In genomic region chr2:33272001-33272400, GRCh38 we compare ENCODE assay signal across 10 cellular contexts.
DNase-seq lines count a peak whose midpoint lies in the region; ATAC-seq and TF ChIP-seq lines count a peak whose summit lies in the region.
"Had no signal": no experiment of that assay in that cellular context is flagged by ENCODE, and none has a peak within 500 bp of the region (broad histone marks: within the 10 kb centered on the region; RNA-seq: fewer than 3 reads in every experiment).

No MANE protein-coding gene starts in this region.

- DNase-seq in activated naive CD4-positive, alpha-beta T cell treated with anti-CD3 and anti-CD28 coated beads, Interleukin-2, amount 50 U/mL, for 72 hours (ENCODE audit: low spot score in 2 of 2) = peak in 1 of 2 donors; percentile 5
- DNase-seq in activated naive CD4-positive, alpha-beta T cell (lab: John Stamatoyannopoulos, UW) = no peak
- no peak for DNase-seq in thoracic aorta (ENCODE audit: low spot score)
- DNase-seq in body of pancreas = no peak
- no peak for DNase-seq in testis
- DNase-seq in dorsolateral prefrontal cortex = no peak
- DNase-seq: activated T-cell treated with anti-CD3 and anti-CD28 coated beads, Interleukin-2, amount 50 U/mL, for 48 hours; NCI-H1417 had no signal

- H3K4me1 ChIP-seq in thoracic aorta (ENCODE audit: control insufficient read depth in 1 of 2, low read depth in 2 of 2) = peaks cover 9 to 53% of the 10 kb centered on the region in 2 donors
- H3K4me1 ChIP-seq in body of pancreas = peaks cover 3% of the 10 kb centered on the region
- H3K4me1 ChIP-seq in testis = no peaks in the 10 kb centered on the region

- peak overlapping the region; percentile 24 for H3K4me2 ChIP-seq in SU-DHL-6 (ENCODE audit: low read depth, low read length, poor library complexity, severe bottlenecking)

- peaks cover 29% of the 10 kb centered on the region for H3F3A ChIP-seq in SU-DHL-6 (ENCODE audit: insufficient read depth)

- H3K36me3 Mint-ChIP-seq in activated naive CD4-positive, alpha-beta T cell treated with anti-CD3 and anti-CD28 coated beads, Interleukin-2, amount 50 U/mL, for 72 hours = no peaks in the 10 kb centered on the region

- H3K27me3 ChIP-seq in SU-DHL-6 (ENCODE audit: low read length) (no peaks in the 10 kb centered on the region), thoracic aorta (replicated peaks; ENCODE audit: insufficient read depth) (no peaks in the 10 kb centered on the region), body of pancreas (no peaks in the 10 kb centered on the region), testis (no peaks in the 10 kb centered on the region), dorsolateral prefrontal cortex (no peaks in the 10 kb centered on the region)

- TF ChIP-seq CTCF in SU-DHL-6 (IDR thresholded peaks at IDR 0.05; ENCODE audit: insufficient read depth, low read length, poor library complexity, severe bottlenecking) = no peak
- no peak for TF ChIP-seq CTCF in thoracic aorta (IDR thresholded peaks at IDR 0.05)
- no peak for TF ChIP-seq CTCF in body of pancreas (IDR thresholded peaks at IDR 0.05)
- TF ChIP-seq CTCF in testis (IDR thresholded peaks at IDR 0.05) = no peak
- TF ChIP-seq CTCF in dorsolateral prefrontal cortex (IDR thresholded peaks at IDR 0.05 in 54 of 56, conservative IDR thresholded peaks at IDR 0.05 in 2 of 56; ENCODE audit: low read depth in 1 of 56, partially characterized antibody in 56 of 56) = no peak

- H3K36me3 ChIP-seq in SU-DHL-6 (ENCODE audit: low read length) = peaks cover 54% of the 10 kb centered on the region
- peaks cover 40% of the 10 kb centered on the region for H3K36me3 ChIP-seq in thoracic aorta
- H3K36me3 ChIP-seq in body of pancreas (replicated peaks in 1 of 2; ENCODE audit: insufficient read depth in 1 of 2, low read depth in 2 of 2) = no peaks in the 10 kb centered on the region
- H3K36me3 ChIP-seq in testis (ENCODE audit: low read depth, missing control alignments) = no peaks in the 10 kb centered on the region

- peaks cover 1% of the 10 kb centered on the region; the same call in 1 of the 2 replicates for H3K9me3 ChIP-seq in SU-DHL-6 (ENCODE audit: insufficient read depth, low read length)
- H3K9me3 ChIP-seq in thoracic aorta = no peaks in the 10 kb centered on the region
- no peaks in the 10 kb centered on the region for H3K9me3 ChIP-seq in body of pancreas
- H3K9me3 ChIP-seq in testis = no peaks in the 10 kb centered on the region

- no peak overlapping the region for H3K9ac ChIP-seq in SU-DHL-6 (ENCODE audit: low read length)

- peak; percentile 70 to 90 for ATAC-seq in activated naive CD4-positive, alpha-beta T cell treated with anti-CD3 and anti-CD28 coated beads, Interleukin-2, amount 50 U/mL, for 72 hours
- ATAC-seq in HG02938 (IDR thresholded peaks at IDR 0.05; ENCODE audit: unreplicated experiment) (peak; percentile 97), thoracic aorta (ENCODE audit: insufficient number of reproducible peaks, low FRiP score, low read depth) (no peak), body of pancreas (no peak)

- 84 to 87% methylated on average over 4 of the region's 4 CpGs for WGBS in body of pancreas, 2 donors
- WGBS in testis, 2 donors = 93 to 96% methylated on average over 4 of the region's 4 CpGs

- H4K20me1 ChIP-seq in SU-DHL-6 (ENCODE audit: low read depth, low read length) = no peaks in the 10 kb centered on the region

- H3K27ac ChIP-seq in SU-DHL-6 (ENCODE audit: low read depth, low read length) (peak overlapping the region; percentile 35), thoracic aorta (peak overlapping the region; percentile 51 to 96), body of pancreas (no peak overlapping the region), testis (no peak overlapping the region), dorsolateral prefrontal cortex (no peak overlapping the region)

- no peak overlapping the region for H3K27ac Mint-ChIP-seq in activated naive CD4-positive, alpha-beta T cell treated with anti-CD3 and anti-CD28 coated beads, Interleukin-2, amount 50 U/mL, for 72 hours

- no peak for TF ChIP-seq POLR2A in body of pancreas (IDR thresholded peaks at IDR 0.05)
- TF ChIP-seq POLR2A in testis (IDR thresholded peaks at IDR 0.05) = no peak

- no peaks in the 10 kb centered on the region for H3K79me2 ChIP-seq in SU-DHL-6 (ENCODE audit: insufficient read depth, low read length)

- H2AFZ ChIP-seq in SU-DHL-6 (ENCODE audit: low read depth, low read length, severe bottlenecking) = no peak overlapping the region

- H3K9me3 Mint-ChIP-seq in activated naive CD4-positive, alpha-beta T cell treated with anti-CD3 and anti-CD28 coated beads, Interleukin-2, amount 50 U/mL, for 72 hours = no peaks in the 10 kb centered on the region

- intact Hi-C loops in body of pancreas (cut with DNase I) = no loop called here
- intact Hi-C loops in testis (cut with DNase I; ENCODE audit: low total_unique reads) = no loop called here
- intact Hi-C loops in dorsolateral prefrontal cortex (cut with DNase I) = no loop called here

- H3K4me3 ChIP-seq in SU-DHL-6 (ENCODE audit: insufficient read depth, low read length, poor library complexity, severe bottlenecking) (no peak overlapping the region), thoracic aorta (no peak overlapping the region), body of pancreas (no peak overlapping the region), testis (no peak overlapping the region), dorsolateral prefrontal cortex (no peak overlapping the region)

- H3K9me2 ChIP-seq in SU-DHL-6 (replicated peaks; ENCODE audit: insufficient read depth, low read length) = no peaks in the 10 kb centered on the region

Comparison
In these comparisons a context has a peak if more than half of its experiments do, and no peak if none do; other contexts are left out.
1. ATAC-seq: peak in activated naive CD4-positive, alpha-beta T cell treated with anti-CD3 and anti-CD28 coated beads, Interleukin-2, amount 50 U/mL, for 72 hours (2 of 2) and HG02938 (single experiment); none in thoracic aorta (single experiment) and body of pancreas (single experiment).
2. H3K27ac ChIP-seq: peak in SU-DHL-6 (single experiment) and thoracic aorta (2 of 2); none in body of pancreas (0 of 4), testis (0 of 2) and dorsolateral prefrontal cortex (0 of 59).